Comparison of ENCODE assay signal across 26 cellular contexts in the genomic region with DNA sequence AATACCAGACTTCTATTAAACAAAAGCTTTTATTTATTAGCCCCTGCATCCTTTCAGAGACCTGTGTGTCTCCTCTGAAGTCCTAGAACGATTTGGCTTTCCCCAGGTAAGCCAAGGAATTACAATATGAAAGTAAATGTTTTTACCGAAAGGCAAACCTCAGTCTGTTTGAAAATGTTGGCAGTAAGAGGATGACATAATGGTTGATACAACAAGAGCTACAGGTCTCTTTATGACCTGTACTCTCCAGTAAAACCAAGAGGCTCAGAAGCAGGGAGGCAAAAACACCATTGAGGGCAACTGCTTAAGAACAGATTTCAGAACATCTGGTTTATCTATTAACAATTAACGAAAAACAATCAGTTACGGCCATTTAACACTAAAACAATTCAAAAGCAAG.
DNase-seq lines count a peak whose midpoint lies in the region; ATAC-seq and TF ChIP-seq lines count a peak whose summit lies in the region.
"Had no signal": no experiment of that assay in that cellular context is flagged by ENCODE, and none has a peak within 500 bp of the region (broad histone marks: within the 10 kb centered on the region; RNA-seq: fewer than 3 reads in every experiment).

No MANE protein-coding gene starts in this region.

- H3K9me3 ChIP-seq in CD4-positive, alpha-beta T cell (ENCODE audit: control insufficient read depth, low read length): no peaks in the 10 kb centered on the region
- H3K9me3 ChIP-seq: mucosa of descending colon, right lobe of liver, vagina had no signal

- H3K27me3 Mint-ChIP-seq in CD4-positive, alpha-beta T cell: no peaks in the 10 kb centered on the region
- H3K27me3 Mint-ChIP-seq in nephron (ENCODE audit: low read depth): no peaks in the 10 kb centered on the region
- H3K27me3 Mint-ChIP-seq: activated CD4-positive, alpha-beta T cell treated with anti-CD3 and anti-CD28 coated beads for 36 hours had no signal

- H3K9me3 Mint-ChIP-seq in CD4-positive, alpha-beta T cell: peaks cover 2% of the 10 kb centered on the region
- H3K9me3 Mint-ChIP-seq in nephron: no peaks in the 10 kb centered on the region
- H3K9me3 Mint-ChIP-seq: neural progenitor cell; stimulated activated effector memory CD8-positive, alpha-beta T cell treated with anti-CD3 and anti-CD28 coated beads, Interleukin-12 subunit alpha, Interleukin-12 subunit beta, amount 100 ng/mL, for 72 hours had no signal

- TF ChIP-seq CTCF in CD4-positive, alpha-beta T cell (IDR thresholded peaks at IDR 0.05): no peak
- TF ChIP-seq CTCF in nephron (IDR thresholded peaks at IDR 0.05; ENCODE audit: unreplicated experiment in 3 of 3): no peak

- peaks cover 16% of the 10 kb centered on the region for H3K4me1 Mint-ChIP-seq in CD4-positive, alpha-beta T cell (ENCODE audit: low read depth)
- H3K4me1 Mint-ChIP-seq in nephron: no peaks in the 10 kb centered on the region
- H3K4me1 Mint-ChIP-seq: neural progenitor cell had no signal

- H3K27ac Mint-ChIP-seq in CD4-positive, alpha-beta T cell: peak overlapping the region; percentile 50
- peak overlapping the region in 2 of 3 experiments; percentile 44 to 59 for H3K27ac Mint-ChIP-seq in nephron
- H3K27ac Mint-ChIP-seq: activated CD4-positive, alpha-beta T cell treated with anti-CD3 and anti-CD28 coated beads for 36 hours; neural progenitor cell; stimulated activated effector memory CD8-positive, alpha-beta T cell treated with anti-CD3 and anti-CD28 coated beads, Interleukin-12 subunit alpha, Interleukin-12 subunit beta, amount 100 ng/mL, for 72 hours had no signal

- CTCF ChIA-PET in CD4-positive, alpha-beta T cell (lab: Charles Lee): interaction anchor here (0.6 kb wide), 1 partner anchor 301 kb away, joined by 3 read pairs; no protein-coding TSS in a partner anchor

- H3K4me3 Mint-ChIP-seq in CD4-positive, alpha-beta T cell: no peak overlapping the region
- H3K4me3 Mint-ChIP-seq in nephron: no peak overlapping the region
- H3K4me3 Mint-ChIP-seq: activated CD4-positive, alpha-beta T cell treated with anti-CD3 and anti-CD28 coated beads for 36 hours; neural progenitor cell; stimulated activated effector memory CD8-positive, alpha-beta T cell treated with anti-CD3 and anti-CD28 coated beads, Interleukin-12 subunit alpha, Interleukin-12 subunit beta, amount 100 ng/mL, for 72 hours had no signal

- DNase-seq in CD4-positive, alpha-beta T cell: no peak
- DNase-seq in DMS53 treated with DMSO at 0.1 percent for 48 hours (lab: John Stamatoyannopoulos, UW; ENCODE audit: unreplicated experiment) (peak; percentile 7), caudate nucleus (lab: John Stamatoyannopoulos, UW) (no peak), DMS 273 treated with DMSO at 0.1 percent for 48 hours (lab: John Stamatoyannopoulos, UW) (no peak)
- no peak for DNase-seq in activated CD8-positive, alpha-beta memory T cell treated with anti-CD3 and anti-CD28 coated beads for 24 hours
- DNase-seq: activated CD4-positive, alpha-beta T cell treated with anti-CD3 and anti-CD28 coated beads for 36 hours; aorta; GM23248; Karpas-422; mucosa of descending colon; NCI-H1436; NCI-H446; OCI-M1; right lobe of liver; stimulated activated CD4-positive, alpha-beta T cell treated with anti-CD3 and anti-CD28 coated beads, Interleukin-12 subunit alpha, Interleukin-12 subunit beta, amount 100 ng/mL, for 4 hours; stimulated activated CD4-positive, alpha-beta T cell treated with anti-CD3 and anti-CD28 coated beads, Interleukin-4, amount 100 ng/mL, for 24 hours; T-helper 2 cell had no signal

- ATAC-seq in CD4-positive, alpha-beta T cell (ENCODE audit: poor library complexity): no peak
- ATAC-seq in GM18517 (IDR thresholded peaks at IDR 0.05; ENCODE audit: unreplicated experiment) (no peak), GM19023 (IDR thresholded peaks at IDR 0.05; ENCODE audit: unreplicated experiment) (no peak)
- ATAC-seq: activated CD4-positive, alpha-beta T cell treated with anti-CD3 and anti-CD28 coated beads for 36 hours; mucosa of descending colon; SK-N-SH treated with all-trans-retinoic acid at 6 μM for 48 hours; stimulated activated effector memory CD8-positive, alpha-beta T cell treated with anti-CD3 and anti-CD28 coated beads, Interleukin-12 subunit alpha, Interleukin-12 subunit beta, amount 100 ng/mL, for 72 hours had no signal

- POLR2A ChIA-PET in CD4-positive, alpha-beta T cell (lab: Charles Lee): no interaction called here

- no peak overlapping the region for H3K27ac ChIP-seq in CD4-positive, alpha-beta T cell (ENCODE audit: low read depth, low read length)
- H3K27ac ChIP-seq in caudate nucleus (ENCODE audit: low read depth, low read length): peak overlapping the region; percentile 48
- H3K27ac ChIP-seq: C4-2B, GM23248, HL-60, neural progenitor cell, right lobe of liver, vagina had no signal

- H3K27me3 ChIP-seq in CD4-positive, alpha-beta T cell (ENCODE audit: control insufficient read depth, insufficient read depth, low read length): no peaks in the 10 kb centered on the region
- H3K27me3 ChIP-seq: neural progenitor cell, right lobe of liver, vagina had no signal

- intact Hi-C loops in CD4-positive, alpha-beta T cell (cut with DNase I, micrococcal nuclease): no loop called here

- H3K36me3 Mint-ChIP-seq in CD4-positive, alpha-beta T cell (ENCODE audit: low read depth): peaks cover 85% of the 10 kb centered on the region
- peaks cover 68% of the 10 kb centered on the region for H3K36me3 Mint-ChIP-seq in nephron (ENCODE audit: low read depth)
